ENCODE assay signal across 8 cellular contexts in genomic region chr19:12939292-12939606, GRCh38. TPM values are rescaled to one million over a fixed set of nuclear protein-coding genes. Genes with fewer than 3 reads are reported as not detected.
A peak's percentile ranks its signal among the peaks of the same experiment; 100 is the strongest.
DNase-seq lines count a peak whose midpoint lies in the region; ATAC-seq and TF ChIP-seq lines count a peak whose summit lies in the region.

No MANE protein-coding gene starts in this region.

- H3K27ac Mint-ChIP-seq in activated T-helper 2 cell treated with anti-CD3 and anti-CD28 coated beads, Interferon-gamma antibody, Interleukin-2, Interleukin-4, amounts not matched to agents 10 μg/mL and 5 μg/mL and 100 μg/mL, durations not matched to agents 14 hours and 24 hours and 36 hours: peak overlapping the region; percentile 84

- no peaks in the 10 kb centered on the region for H3K9me3 Mint-ChIP-seq in activated T-helper 2 cell treated with anti-CD3 and anti-CD28 coated beads, Interferon-gamma antibody, Interleukin-2, Interleukin-4, amounts not matched to agents 10 μg/mL and 5 μg/mL and 100 μg/mL, durations not matched to agents 14 hours and 24 hours and 36 hours

- 1 to 3% (median 2%) methylated on average over 15 of the region's 15 CpGs for WGBS in psoas muscle, 3 donors

- peaks cover 59% of the 10 kb centered on the region for H3K36me3 Mint-ChIP-seq in activated T-helper 2 cell treated with anti-CD3 and anti-CD28 coated beads, Interferon-gamma antibody, Interleukin-2, Interleukin-4, amounts not matched to agents 10 μg/mL and 5 μg/mL and 100 μg/mL, durations not matched to agents 14 hours and 24 hours and 36 hours (ENCODE audit: low read depth)

- H3K27ac ChIP-seq in cardiac muscle cell: peak overlapping the region; percentile 94
- H3K27ac ChIP-seq in psoas muscle: peak overlapping the region; percentile 98

- H3K27me3 ChIP-seq in cardiac muscle cell: no peaks in the 10 kb centered on the region
- no peaks in the 10 kb centered on the region for H3K27me3 ChIP-seq in psoas muscle (ENCODE audit: insufficient read depth in 3 of 3, low read length in 2 of 3)

- H3K9me3 ChIP-seq in cardiac muscle cell (ENCODE audit: low read depth) (no peaks in the 10 kb centered on the region), psoas muscle (no peaks in the 10 kb centered on the region)

- peaks cover 49% of the 10 kb centered on the region for H3K4me1 Mint-ChIP-seq in activated T-helper 2 cell treated with anti-CD3 and anti-CD28 coated beads, Interferon-gamma antibody, Interleukin-2, Interleukin-4, amounts not matched to agents 10 μg/mL and 5 μg/mL and 100 μg/mL, durations not matched to agents 14 hours and 24 hours and 36 hours (ENCODE audit: low read depth)

- H3K27me3 Mint-ChIP-seq in activated T-helper 2 cell treated with anti-CD3 and anti-CD28 coated beads, Interferon-gamma antibody, Interleukin-2, Interleukin-4, amounts not matched to agents 10 μg/mL and 5 μg/mL and 100 μg/mL, durations not matched to agents 14 hours and 24 hours and 36 hours (ENCODE audit: low read depth): no peaks in the 10 kb centered on the region

- peak in 1 of 4 donors; percentile 7 for ATAC-seq in psoas muscle

- no peak for TF ChIP-seq CTCF in cardiac muscle cell (IDR thresholded peaks at IDR 0.05; ENCODE audit: low read depth, low read length)
- TF ChIP-seq CTCF in psoas muscle (IDR thresholded peaks at IDR 0.05): no peak

- H3K36me3 ChIP-seq in cardiac muscle cell: peaks cover 33% of the 10 kb centered on the region
- peaks cover 13 to 51% of the 10 kb centered on the region in 2 donors for H3K36me3 ChIP-seq in psoas muscle (ENCODE audit: insufficient read depth in 1 of 2, low read depth in 1 of 2)

- DNase-seq in SIG-M5 treated with dmso at 0.1 percent for 504 hours (lab: John Stamatoyannopoulos, UW; ENCODE audit: unreplicated experiment) (peak; percentile 50), SIG-M5 (lab: John Stamatoyannopoulos, UW) (no peak), cardiac muscle cell (ENCODE audit: low read depth in 1 of 2, low spot score in 1 of 2) (peak in 1 of 2 donors; percentile 64), psoas muscle (peak in 1 of 2 donors; percentile 61), NCI-H2107 (lab: John Stamatoyannopoulos, UW) (no peak), SW480 (ENCODE audit: low spot score) (no peak), HPDE6-E6E7 (ENCODE audit: extremely low spot score) (no peak)
- no peak for DNase-seq in activated T-helper 2 cell treated with anti-CD3 and anti-CD28 coated beads, Interferon-gamma antibody, Interleukin-2, Interleukin-4, amounts not matched to agents 10 μg/mL and 5 μg/mL and 100 μg/mL, durations not matched to agents 14 hours and 24 hours and 36 hours (ENCODE audit: low spot score)

- H3K4me3 ChIP-seq in cardiac muscle cell (peak overlapping the region; percentile 90), psoas muscle (peak overlapping the region; percentile 98)

- intact Hi-C loops in activated T-helper 2 cell treated with anti-CD3 and anti-CD28 coated beads, Interferon-gamma antibody, Interleukin-2, Interleukin-4, amounts not matched to agents 10 μg/mL and 5 μg/mL and 100 μg/mL, durations not matched to agents 14 hours and 24 hours and 36 hours (cut with micrococcal nuclease): loop anchor here (2.0 to 5.0 kb wide), 3 partner anchors 48 to 212 kb away; partner anchors contain the start of genes GCDH, IER2, JUNB and STX10
- intact Hi-C loops in psoas muscle (cut with DNase I): loop anchor here in 1 of 2 donors (10.0 kb wide), 1 partner anchor 134 kb away; the partner anchor contains the start of genes PRDX2, RNASEH2A and THSD8

- H3K4me1 ChIP-seq in cardiac muscle cell (ENCODE audit: low read depth) (peaks cover 12% of the 10 kb centered on the region), psoas muscle (peaks cover 23% of the 10 kb centered on the region)

- peak overlapping the region; percentile 99 for H3K4me3 Mint-ChIP-seq in activated T-helper 2 cell treated with anti-CD3 and anti-CD28 coated beads, Interferon-gamma antibody, Interleukin-2, Interleukin-4, amounts not matched to agents 10 μg/mL and 5 μg/mL and 100 μg/mL, durations not matched to agents 14 hours and 24 hours and 36 hours (ENCODE audit: low read depth)

RNA-seq across cellular contexts. Expression of gene CALR, which starts 0.8 kb away (rescaled TPM):
- total RNA-seq in activated T-helper 2 cell treated with anti-CD3 and anti-CD28 coated beads, Interferon-gamma antibody, Interleukin-2, Interleukin-4, amounts not matched to agents 10 μg/mL and 5 μg/mL and 100 μg/mL, durations not matched to agents 14 hours and 24 hours and 36 hours: 984 and 991 TPM in 2 replicates
- total RNA-seq in cardiac muscle cell (615 and 1,390 TPM in 2 replicates), psoas muscle (100 to 1,000 TPM; 124 to 219 (median 175) TPM)
- polyA plus RNA-seq in cardiac muscle cell (338 and 856 TPM in 2 replicates), psoas muscle (100 to 1,000 TPM; 134 to 273 (median 146) TPM)

RNA-seq across cellular contexts. Expression of gene FARSA, which starts 5.7 kb away (rescaled TPM):
- 165 and 166 TPM in 2 replicates for total RNA-seq in activated T-helper 2 cell treated with anti-CD3 and anti-CD28 coated beads, Interferon-gamma antibody, Interleukin-2, Interleukin-4, amounts not matched to agents 10 μg/mL and 5 μg/mL and 100 μg/mL, durations not matched to agents 14 hours and 24 hours and 36 hours
- 81.9 and 87.9 TPM in 2 replicates for total RNA-seq in cardiac muscle cell
- polyA plus RNA-seq in cardiac muscle cell: 121 and 133 TPM in 2 replicates
- total RNA-seq in psoas muscle: 10 to 100 TPM; 45.9 to 65.1 (median 59.1) TPM
- 100 to 1,000 TPM in 1 of 3 donors, 10 to 100 TPM in 2; 61.6 to 161 (median 93.3) TPM for polyA plus RNA-seq in psoas muscle

RNA-seq across cellular contexts. Expression of gene RAD23A, which starts 6.4 kb away (rescaled TPM):
- 189 and 196 TPM in 2 replicates for total RNA-seq in activated T-helper 2 cell treated with anti-CD3 and anti-CD28 coated beads, Interferon-gamma antibody, Interleukin-2, Interleukin-4, amounts not matched to agents 10 μg/mL and 5 μg/mL and 100 μg/mL, durations not matched to agents 14 hours and 24 hours and 36 hours
- 157 and 191 TPM in 2 replicates for total RNA-seq in cardiac muscle cell
- polyA plus RNA-seq in cardiac muscle cell: 182 and 225 TPM in 2 replicates
- total RNA-seq in psoas muscle: 100 to 1,000 TPM; 424 to 704 (median 500) TPM
- 100 to 1,000 TPM; 403 to 801 (median 728) TPM for polyA plus RNA-seq in psoas muscle

RNA-seq across cellular contexts. Expression of gene GADD45GIP1, which starts 17.8 kb away (rescaled TPM):
- total RNA-seq in activated T-helper 2 cell treated with anti-CD3 and anti-CD28 coated beads, Interferon-gamma antibody, Interleukin-2, Interleukin-4, amounts not matched to agents 10 μg/mL and 5 μg/mL and 100 μg/mL, durations not matched to agents 14 hours and 24 hours and 36 hours: 29.2 and 32.6 TPM in 2 replicates
- 78.2 and 84.5 TPM in 2 replicates for total RNA-seq in cardiac muscle cell
- polyA plus RNA-seq in cardiac muscle cell: 133 and 145 TPM in 2 replicates
- 10 to 100 TPM; 22.4 to 35.6 (median 29.3) TPM for total RNA-seq in psoas muscle
- polyA plus RNA-seq in psoas muscle: 100 to 1,000 TPM in 1 of 3 donors, 10 to 100 TPM in 2; 50.6 to 119 (median 62.5) TPM

RNA-seq across cellular contexts. Expression of gene SYCE2, which starts 20.2 kb away (rescaled TPM):
- total RNA-seq in activated T-helper 2 cell treated with anti-CD3 and anti-CD28 coated beads, Interferon-gamma antibody, Interleukin-2, Interleukin-4, amounts not matched to agents 10 μg/mL and 5 μg/mL and 100 μg/mL, durations not matched to agents 14 hours and 24 hours and 36 hours: 1.9 and 3.2 TPM in 2 replicates
- total RNA-seq in cardiac muscle cell (0.53 and 1.1 TPM in 2 replicates), psoas muscle (not detected)
- polyA plus RNA-seq in cardiac muscle cell (2.8 and 3.8 TPM in 2 replicates), psoas muscle (under 1 TPM in 1 of 3 donors, not detected in 2; 0.05 TPM)
